Comparison of ENCODE assay signal across 18 cellular contexts in genomic region chr10:86415583-86415982, GRCh38. TPM values are rescaled to one million over a fixed set of nuclear protein-coding genes. Genes with fewer than 3 reads are reported as not detected.
A peak's percentile ranks its signal among the peaks of the same experiment; 100 is the strongest.
DNase-seq lines count a peak whose midpoint lies in the region; ATAC-seq and TF ChIP-seq lines count a peak whose summit lies in the region.
"Had no signal": no experiment of that assay in that cellular context is flagged by ENCODE, and none has a peak within 500 bp of the region (broad histone marks: within the 10 kb centered on the region; RNA-seq: fewer than 3 reads in every experiment).

No MANE protein-coding gene starts in this region.

- H3K4me3 Mint-ChIP-seq in GM23338, result no peak overlapping the region
- H3K4me3 Mint-ChIP-seq in WTC11, result no peak overlapping the region
- H3K4me3 Mint-ChIP-seq in osteocyte (ENCODE audit: unreplicated experiment), result no peak overlapping the region

- DNase-seq in GM23338 (ENCODE audit: low spot score) (no peak), WTC11 (ENCODE audit: low spot score) (no peak), osteocyte (ENCODE audit: extremely low spot score, unreplicated experiment) (peak; percentile 42), HUDEP-2 (lab: John Stamatoyannopoulos, UW; ENCODE audit: unreplicated experiment in 76 of 76) (no peak), kidney glomerular epithelial cell (lab: John Stamatoyannopoulos, UW) (no peak)
- DNase-seq in activated T-cell treated with anti-CD3 and anti-CD28 coated beads, Interleukin-2, amount 50 U/mL, for 1 hour, result no peak
- DNase-seq: ACHN; CD8-positive, alpha-beta memory T cell; NCI-H1436 treated with DMSO at 0.1 percent for 48 hours; NCI-H2081 treated with DMSO at 0.1 percent for 48 hours; NCI-H2227 treated with DMSO at 0.1 percent for 48 hours; NCI-H524 treated with DMSO at 0.1 percent for 48 hours; NK-92 treated with Interleukin-12 subunit alpha and Interleukin-12 subunit beta, amount 100 ng/mL, for 24 hours; PC-9 had no signal

- H3K9me3 Mint-ChIP-seq in GM23338 (no peaks in the 10 kb centered on the region), WTC11 (peaks cover 10% of the 10 kb centered on the region), osteocyte (ENCODE audit: unreplicated experiment) (peaks cover 6% of the 10 kb centered on the region)
- H3K9me3 Mint-ChIP-seq: CD8-positive, alpha-beta memory T cell had no signal

- H4K20me1 ChIP-seq in BLaER1 (no peaks in the 10 kb centered on the region), GM23338 (replicated peaks; ENCODE audit: insufficient read depth) (no peaks in the 10 kb centered on the region)

- CTCF ChIA-PET in WTC11 (lab: Charles Lee), result no interaction called here

- no peaks in the 10 kb centered on the region for H3K79me2 ChIP-seq in GM23338 (replicated peaks; ENCODE audit: insufficient read depth)

- no peaks in the 10 kb centered on the region for H3K9me2 ChIP-seq in GM23338 (ENCODE audit: insufficient read depth)

- H3K4me3 ChIP-seq in BLaER1 (peak overlapping the region; percentile 43; the same call in 1 of the 2 replicates), GM23338 (no peak overlapping the region)
- H3K4me3 ChIP-seq: HAP-1, PC-9 had no signal

- peaks cover 83% of the 10 kb centered on the region for H3K4me1 ChIP-seq in BLaER1
- H3K4me1 ChIP-seq in GM23338 (ENCODE audit: insufficient read depth), result peaks cover 10% of the 10 kb centered on the region
- H3K4me1 ChIP-seq: HAP-1 had no signal

- H3K36me3 ChIP-seq in BLaER1 (no peaks in the 10 kb centered on the region), GM23338 (ENCODE audit: insufficient read depth) (no peaks in the 10 kb centered on the region)
- H3K36me3 ChIP-seq: HAP-1 had no signal

- H3K27me3 ChIP-seq in BLaER1, result no peaks in the 10 kb centered on the region
- H3K27me3 ChIP-seq in GM23338 (ENCODE audit: insufficient read depth), result no peaks in the 10 kb centered on the region

- peak overlapping the region; percentile 95 for H3K27ac ChIP-seq in BLaER1
- no peak overlapping the region for H3K27ac ChIP-seq in GM23338 (ENCODE audit: low read depth)
- H3K27ac ChIP-seq: PC-9 had no signal

- no peaks in the 10 kb centered on the region for H3K36me3 Mint-ChIP-seq in GM23338 (ENCODE audit: low read depth)
- H3K36me3 Mint-ChIP-seq in WTC11, result no peaks in the 10 kb centered on the region; the same call in 1 of the 2 replicates
- H3K36me3 Mint-ChIP-seq in osteocyte (ENCODE audit: unreplicated experiment), result no peaks in the 10 kb centered on the region
- H3K36me3 Mint-ChIP-seq: CD8-positive, alpha-beta memory T cell had no signal

- TF ChIP-seq CTCF in GM23338 (conservative IDR thresholded peaks at IDR 0.05; ENCODE audit: low read depth in 2 of 2) (no peak), WTC11 (IDR thresholded peaks at IDR 0.05) (no peak), osteocyte (IDR thresholded peaks at IDR 0.05) (no peak)

- POLR2A ChIA-PET in WTC11 (lab: Charles Lee), result no interaction called here

- H3K4me1 Mint-ChIP-seq in GM23338, result peaks cover 7% of the 10 kb centered on the region; the same call in 1 of the 3 replicates
- H3K4me1 Mint-ChIP-seq in WTC11, result peaks cover 8% of the 10 kb centered on the region
- peaks cover 10% of the 10 kb centered on the region for H3K4me1 Mint-ChIP-seq in osteocyte (ENCODE audit: unreplicated experiment)

- no peaks in the 10 kb centered on the region for H3F3A ChIP-seq in GM23338 (replicated peaks; ENCODE audit: low read depth)

- H3K9ac ChIP-seq in BLaER1, result peak overlapping the region; percentile 65; the same call in 1 of the 2 replicates

- ATAC-seq in GM23338, result no peak
- no peak for ATAC-seq in WTC11

- H3K4me2 ChIP-seq in BLaER1, result peak overlapping the region; percentile 75
- no peak overlapping the region for H3K4me2 ChIP-seq in GM23338
- H3K4me2 ChIP-seq: PC-9 had no signal

- peak overlapping the region; percentile 69; the same call in 1 of the 2 replicates for H2AFZ ChIP-seq in GM23338
- H2AFZ ChIP-seq: PC-9 had no signal

- no peaks in the 10 kb centered on the region for H3K27me3 Mint-ChIP-seq in GM23338 (ENCODE audit: insufficient read depth, low read depth, poor library complexity)
- H3K27me3 Mint-ChIP-seq in WTC11 (ENCODE audit: low read depth), result no peaks in the 10 kb centered on the region; the same call in 1 of the 2 replicates
- H3K27me3 Mint-ChIP-seq in osteocyte (ENCODE audit: unreplicated experiment), result peaks cover 5% of the 10 kb centered on the region
- H3K27me3 Mint-ChIP-seq: CD8-positive, alpha-beta memory T cell had no signal

- H3K27ac Mint-ChIP-seq in GM23338, result no peak overlapping the region
- H3K27ac Mint-ChIP-seq in WTC11, result peak overlapping the region; percentile 18; the same call in 1 of the 2 replicates
- H3K27ac Mint-ChIP-seq in osteocyte (ENCODE audit: unreplicated experiment), result no peak overlapping the region

- H3K9me3 ChIP-seq in BLaER1, result no peaks in the 10 kb centered on the region; the same call in 1 of the 2 replicates
- H3K9me3 ChIP-seq: HAP-1 had no signal

TF ChIP-seq in GM23338, 12 proteins besides CTCF, POLR2A, EP300 and RAD21 (continues in another document):
- no peak for TF ChIP-seq ETS1 (IDR thresholded peaks at IDR 0.05)
- TF ChIP-seq JUNB (IDR thresholded peaks at IDR 0.05; ENCODE audit: unreplicated experiment), result no peak
- TF ChIP-seq STAT1 (IDR thresholded peaks at IDR 0.05; ENCODE audit: unreplicated experiment), result no peak
- no peak for TF ChIP-seq NANOG (IDR thresholded peaks at IDR 0.05; ENCODE audit: borderline replicate concordance)
- no peak for TF ChIP-seq EZH2phosphoT487 (IDR thresholded peaks at IDR 0.05; ENCODE audit: unreplicated experiment)
- TF ChIP-seq ZNF331 (CRISPR knock-in tag; IDR thresholded peaks at IDR 0.05; ENCODE audit: low read depth), result no peak
- TF ChIP-seq CREB1 (CRISPR knock-in tag; IDR thresholded peaks at IDR 0.05; ENCODE audit: low read depth), result no peak

TF ChIP-seq in WTC11, 78 proteins besides CTCF, POLR2A, EP300 and RAD21:
- TF ChIP-seq ZNF423 (CRISPR knock-in tag; IDR thresholded peaks at IDR 0.05), result peak; percentile 36; the same call in 1 of the 2 replicates
- TF ChIP-seq RELA (CRISPR knock-in tag; IDR thresholded peaks at IDR 0.05; ENCODE audit: borderline replicate concordance), result no peak

RNA-seq across cellular contexts. Expression of gene GRID1, which starts 49.0 kb away (rescaled TPM):
- 0.14 and 0.82 TPM in 2 replicates for total RNA-seq in GM23338 (2014; rRNA removed; shearing (Covaris generic))
- 0.09 and 0.15 TPM in 2 replicates for polyA plus RNA-seq in GM23338 (2016; fragmentation: Nextera tagmentation; extraction: Ambion mirVana)
- total RNA-seq in WTC11 (2021) (0.21 to 0.50 TPM (median 0.37 TPM) in 3 replicates), osteocyte (0.11 TPM in 1 of 2 replicates, not detected in the other)
- total RNA-seq: CD8-positive, alpha-beta memory T cell; Daoy; HT-29; PC-9 had no signal
- polyA plus RNA-seq: CD8-positive, alpha-beta memory T cell had no signal
